Comparison of ENCODE assay signal across 18 cellular contexts in genomic region chr16:55834044-55834443, GRCh38. TPM values are rescaled to one million over a fixed set of nuclear protein-coding genes. Genes with fewer than 3 reads are reported as not detected.
DNase-seq lines count a peak whose midpoint lies in the region; ATAC-seq lines count a peak whose summit lies in the region.
"Had no signal": no experiment of that assay in that cellular context is flagged by ENCODE, and none has a peak within 500 bp of the region (broad histone marks: within the 10 kb centered on the region; RNA-seq: fewer than 3 reads in every experiment).

No MANE protein-coding gene starts in this region.

- H3K4me1 Mint-ChIP-seq in naive thymus-derived CD4-positive, alpha-beta T cell: peaks cover 0 to 7% (median 0%) of the 10 kb centered on the region in 7 donors
- no peaks in the 10 kb centered on the region for H3K4me1 Mint-ChIP-seq in activated T-helper 17 cell treated with anti-CD3 and anti-CD28 coated beads, Interleukin-2, amount 50 U/mL, for 72 hours

- ATAC-seq in GM19035 (IDR thresholded peaks at IDR 0.05; ENCODE audit: unreplicated experiment): peak; percentile 56
- ATAC-seq in HG02642 (IDR thresholded peaks at IDR 0.05; ENCODE audit: poor library complexity, unreplicated experiment): peak; percentile 74
- ATAC-seq in HG03520 (IDR thresholded peaks at IDR 0.05; ENCODE audit: unreplicated experiment): peak; percentile 77
- ATAC-seq in naive thymus-derived CD4-positive, alpha-beta T cell: peak; percentile 38
- no peak for ATAC-seq in HG02840 (IDR thresholded peaks at IDR 0.05; ENCODE audit: low FRiP score, unreplicated experiment)
- ATAC-seq in activated T-helper 17 cell treated with anti-CD3 and anti-CD28 coated beads, Interleukin-2, amount 50 U/mL, for 72 hours (replicated peaks): no peak

- H3K9me3 Mint-ChIP-seq in naive thymus-derived CD4-positive, alpha-beta T cell: peaks cover 0 to 1% (median 0%) of the 10 kb centered on the region in 11 donors
- no peaks in the 10 kb centered on the region for H3K9me3 Mint-ChIP-seq in activated T-helper 17 cell treated with anti-CD3 and anti-CD28 coated beads, Interleukin-2, amount 50 U/mL, for 72 hours
- H3K9me3 Mint-ChIP-seq: activated T-helper 2 cell treated with anti-CD3 and anti-CD28 coated beads, Interferon-gamma antibody, Interleukin-2, Interleukin-4, amounts not matched to agents 10 μg/mL and 5 μg/mL and 100 μg/mL, durations not matched to agents 14 hours and 24 hours and 36 hours had no signal

- intact Hi-C loops in naive thymus-derived CD4-positive, alpha-beta T cell (cut with micrococcal nuclease): no loop called here

- H3K36me3 Mint-ChIP-seq in naive thymus-derived CD4-positive, alpha-beta T cell: no peaks in the 10 kb centered on the region
- H3K36me3 Mint-ChIP-seq in activated T-helper 17 cell treated with anti-CD3 and anti-CD28 coated beads, Interleukin-2, amount 50 U/mL, for 72 hours (ENCODE audit: low read depth): no peaks in the 10 kb centered on the region

- no peaks in the 10 kb centered on the region for H3K4me1 ChIP-seq in naive thymus-derived CD4-positive, alpha-beta T cell (ENCODE audit: control insufficient read depth in 2 of 2, insufficient read depth in 2 of 2, low read length in 2 of 2)
- H3K4me1 ChIP-seq: parathyroid adenoma had no signal

- H3K27me3 Mint-ChIP-seq in naive thymus-derived CD4-positive, alpha-beta T cell: peaks cover 0 to 17% (median 5%) of the 10 kb centered on the region in 5 donors
- peaks cover 8% of the 10 kb centered on the region for H3K27me3 Mint-ChIP-seq in activated T-helper 17 cell treated with anti-CD3 and anti-CD28 coated beads, Interleukin-2, amount 50 U/mL, for 72 hours

- POLR2A ChIA-PET in naive thymus-derived CD4-positive, alpha-beta T cell (lab: Charles Lee): no interaction called here

- DNase-seq in naive thymus-derived CD4-positive, alpha-beta T cell: no peak
- DNase-seq in cerebellar cortex (ENCODE audit: low spot score) (no peak), T-helper 9 cell (no peak)
- DNase-seq: COR-L47; NCI-H146; stimulated activated CD4-positive, alpha-beta T cell treated with anti-CD3 and anti-CD28 coated beads, Interleukin-4, amount 100 ng/mL, for 1 hour had no signal

- H3K27ac Mint-ChIP-seq in naive thymus-derived CD4-positive, alpha-beta T cell: no peak overlapping the region
- no peak overlapping the region for H3K27ac Mint-ChIP-seq in activated T-helper 17 cell treated with anti-CD3 and anti-CD28 coated beads, Interleukin-2, amount 50 U/mL, for 72 hours
- H3K27ac Mint-ChIP-seq: activated T-helper 2 cell treated with anti-CD3 and anti-CD28 coated beads, Interferon-gamma antibody, Interleukin-2, Interleukin-4, amounts not matched to agents 10 μg/mL and 5 μg/mL and 100 μg/mL, durations not matched to agents 14 hours and 24 hours and 36 hours had no signal

- H3K4me3 ChIP-seq in naive thymus-derived CD4-positive, alpha-beta T cell (ENCODE audit: low read length): no peak overlapping the region
- H3K4me3 ChIP-seq: hepatocyte, SK-N-MC had no signal

- H3K27ac ChIP-seq in naive thymus-derived CD4-positive, alpha-beta T cell (ENCODE audit: low read depth, low read length): no peak overlapping the region
- H3K27ac ChIP-seq: hepatocyte, parathyroid adenoma, SK-N-MC had no signal

- no peak overlapping the region for H3K4me3 Mint-ChIP-seq in naive thymus-derived CD4-positive, alpha-beta T cell
- H3K4me3 Mint-ChIP-seq in activated T-helper 17 cell treated with anti-CD3 and anti-CD28 coated beads, Interleukin-2, amount 50 U/mL, for 72 hours: no peak overlapping the region

- no peaks in the 10 kb centered on the region for H3K36me3 ChIP-seq in naive thymus-derived CD4-positive, alpha-beta T cell (ENCODE audit: control insufficient read depth in 2 of 3, insufficient read depth in 3 of 3, low read length in 3 of 3)

- H3K27me3 ChIP-seq in naive thymus-derived CD4-positive, alpha-beta T cell (ENCODE audit: control insufficient read depth in 2 of 2, insufficient read depth in 2 of 2, low read length in 2 of 2): no peaks in the 10 kb centered on the region
- H3K27me3 ChIP-seq: hepatocyte had no signal

- CTCF ChIA-PET in naive thymus-derived CD4-positive, alpha-beta T cell (lab: Charles Lee): no interaction called here

- no peaks in the 10 kb centered on the region for H3K9me3 ChIP-seq in naive thymus-derived CD4-positive, alpha-beta T cell (ENCODE audit: control insufficient read depth in 2 of 3, low read length in 3 of 3)

RNA-seq across cellular contexts. Expression of gene CES1, which starts 1.1 kb away (rescaled TPM):
- total RNA-seq in naive thymus-derived CD4-positive, alpha-beta T cell: 10 to 100 TPM in 1 of 5 experiments, 1 to 10 TPM in 1, under 1 TPM in 2, not detected in 1; 0.32 to 11.6 (median 1.1) TPM
- polyA plus RNA-seq in naive thymus-derived CD4-positive, alpha-beta T cell: not detected
- not detected for total RNA-seq in activated T-helper 17 cell treated with anti-CD3 and anti-CD28 coated beads, Interleukin-2, amount 50 U/mL, for 72 hours
- total RNA-seq: activated T-helper 2 cell treated with anti-CD3 and anti-CD28 coated beads, Interferon-gamma antibody, Interleukin-2, Interleukin-4, amounts not matched to agents 10 μg/mL and 5 μg/mL and 100 μg/mL, durations not matched to agents 14 hours and 24 hours and 36 hours; endothelial cell of umbilical vein had no signal
- polyA plus RNA-seq: endothelial cell of umbilical vein had no signal

RNA-seq across cellular contexts. Expression of gene CES5A, which starts 41.1 kb away (rescaled TPM):
- not detected for total RNA-seq in naive thymus-derived CD4-positive, alpha-beta T cell
- not detected for polyA plus RNA-seq in naive thymus-derived CD4-positive, alpha-beta T cell
- total RNA-seq in activated T-helper 17 cell treated with anti-CD3 and anti-CD28 coated beads, Interleukin-2, amount 50 U/mL, for 72 hours: not detected
- total RNA-seq: activated T-helper 2 cell treated with anti-CD3 and anti-CD28 coated beads, Interferon-gamma antibody, Interleukin-2, Interleukin-4, amounts not matched to agents 10 μg/mL and 5 μg/mL and 100 μg/mL, durations not matched to agents 14 hours and 24 hours and 36 hours; bronchial epithelial cell; endothelial cell of umbilical vein; hepatocyte; lung microvascular endothelial cell had no signal
- polyA plus RNA-seq: endothelial cell of umbilical vein, hepatocyte had no signal

Comparison
In these comparisons a context has a peak if more than half of its experiments do, and no peak if none do; other contexts are left out.
1. ATAC-seq: peak in GM19035 (single experiment), HG02642 (single experiment), HG03520 (single experiment) and naive thymus-derived CD4-positive, alpha-beta T cell (single experiment); none in HG02840 (single experiment) and activated T-helper 17 cell treated with anti-CD3 and anti-CD28 coated beads, Interleukin-2, amount 50 U/mL, for 72 hours (single experiment).